ENCODE assay signal across 5 cellular contexts in the genomic region with DNA sequence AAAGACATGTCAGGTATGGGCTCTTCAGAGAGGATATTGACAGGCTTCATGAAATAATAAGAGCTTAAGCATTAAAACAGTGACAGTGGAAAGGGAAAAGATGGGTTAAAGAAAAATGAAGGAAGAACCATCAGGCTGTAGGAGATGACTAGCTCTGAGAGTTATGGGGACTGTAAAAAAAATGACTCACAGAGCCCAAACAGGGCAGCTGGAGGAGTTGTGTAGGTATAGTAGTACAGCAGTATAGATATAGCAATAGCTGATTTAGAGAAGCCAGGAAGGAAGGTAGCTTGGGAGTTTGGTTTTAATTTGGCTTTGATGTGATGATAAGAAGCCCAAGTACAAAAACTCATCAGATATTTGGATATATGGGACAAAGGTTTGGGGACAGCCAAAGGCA.
"Had no signal": no experiment of that assay in that cellular context is flagged by ENCODE, and none has a peak within 500 bp of the region (broad histone marks: within the 10 kb centered on the region; RNA-seq: fewer than 3 reads in every experiment).

No MANE protein-coding gene starts in this region.

- ATAC-seq: GM23338, HepG2 had no signal

- H3K4me2 ChIP-seq: GM23338 had no signal

- H2AFZ ChIP-seq: GM23338 had no signal

- H3K4me3 ChIP-seq: GM23338 had no signal

- DNase-seq: H9, HCEC 1CT had no signal

- H3K27ac ChIP-seq: HL-60 had no signal
